Comparison of ENCODE assay signal across 20 cellular contexts in genomic region chr5:42887094-42887493, GRCh38.
A peak's percentile ranks its signal among the peaks of the same experiment; 100 is the strongest.
DNase-seq lines count a peak whose midpoint lies in the region; ATAC-seq, FAIRE-seq and TF ChIP-seq lines count a peak whose summit lies in the region.
"Had no signal": no experiment of that assay in that cellular context is flagged by ENCODE, and none has a peak within 500 bp of the region (broad histone marks: within the 10 kb centered on the region; RNA-seq: fewer than 3 reads in every experiment).

No MANE protein-coding gene starts in this region.

- H3K4me3 ChIP-seq in bronchial epithelial cell (ENCODE audit: low read depth, low read length) (no peak overlapping the region), prostate gland (no peak overlapping the region)
- H3K4me3 ChIP-seq: BLaER1 treated with 17β-estradiol and CSF1 and Interleukin-3, amounts not matched to agents 10 nM and 100 nM; tibial artery had no signal

- WGBS in prostate gland, result 33% methylated on average over 7 of the region's 7 CpGs

- peaks cover 38% of the 10 kb centered on the region for H3K27me3 Mint-ChIP-seq in osteocyte (ENCODE audit: unreplicated experiment)
- H3K27me3 Mint-ChIP-seq: progenitor cell of endocrine pancreas had no signal

- TF ChIP-seq CTCF in bronchial epithelial cell (IDR thresholded peaks at IDR 0.05; ENCODE audit: insufficient read depth, low read length, severe bottlenecking) (no peak), prostate gland (IDR thresholded peaks at IDR 0.05) (peak in 1 of 4 experiments; percentile 7), osteocyte (IDR thresholded peaks at IDR 0.05) (no peak)

- H3K36me3 ChIP-seq in bronchial epithelial cell (ENCODE audit: control insufficient read depth, insufficient read depth, low read length) (no peaks in the 10 kb centered on the region), prostate gland (no peaks in the 10 kb centered on the region)
- H3K36me3 ChIP-seq: BLaER1 treated with 17β-estradiol and CSF1 and Interleukin-3, amounts not matched to agents 10 nM and 100 nM; tibial artery had no signal

- H3K36me3 Mint-ChIP-seq in osteocyte (ENCODE audit: unreplicated experiment), result no peaks in the 10 kb centered on the region
- H3K36me3 Mint-ChIP-seq: activated naive CD4-positive, alpha-beta T cell treated with anti-CD3 and anti-CD28 coated beads, Interleukin-2, amount 50 U/mL, for 72 hours; natural killer cell had no signal

- intact Hi-C loops in prostate gland (cut with DNase I), result no loop called here

- H3K4me3 Mint-ChIP-seq in osteocyte (ENCODE audit: unreplicated experiment), result no peak overlapping the region
- H3K4me3 Mint-ChIP-seq: H9, natural killer cell had no signal

- H3K4me1 Mint-ChIP-seq in osteocyte (ENCODE audit: unreplicated experiment), result no peaks in the 10 kb centered on the region
- H3K4me1 Mint-ChIP-seq: H9, natural killer cell had no signal

- peak; percentile 38 for TF ChIP-seq POLR2A in prostate gland (IDR thresholded peaks at IDR 0.05)

- no peak for ATAC-seq in GM19351 (IDR thresholded peaks at IDR 0.05; ENCODE audit: unreplicated experiment)
- ATAC-seq: activated naive CD4-positive, alpha-beta T cell treated with anti-CD3 and anti-CD28 coated beads, Interleukin-2, amount 50 U/mL, for 72 hours; natural killer cell had no signal

- H3K27ac Mint-ChIP-seq in osteocyte (ENCODE audit: unreplicated experiment), result no peak overlapping the region
- H3K27ac Mint-ChIP-seq: activated naive CD4-positive, alpha-beta T cell treated with anti-CD3 and anti-CD28 coated beads, Interleukin-2, amount 50 U/mL, for 72 hours; H9; natural killer cell; progenitor cell of endocrine pancreas had no signal

- H3K27me3 ChIP-seq in bronchial epithelial cell (ENCODE audit: control insufficient read depth, insufficient read depth, low read length), result peaks cover 2% of the 10 kb centered on the region
- H3K27me3 ChIP-seq in prostate gland (replicated peaks; ENCODE audit: insufficient read depth), result no peaks in the 10 kb centered on the region
- H3K27me3 ChIP-seq: BLaER1 treated with 17β-estradiol and CSF1 and Interleukin-3, amounts not matched to agents 10 nM and 100 nM; tibial artery had no signal

- DNase-seq in NCI-H1417 (lab: John Stamatoyannopoulos, UW) (peak; percentile 10 to 79 (median 37)), NCI-H1417 treated with DMSO at 0.1 percent for 48 hours (lab: John Stamatoyannopoulos, UW) (no peak), NCI-H2029 treated with DMSO at 0.1 percent for 48 hours (lab: John Stamatoyannopoulos, UW) (peak; percentile 48), bronchial epithelial cell (ENCODE audit: low read depth) (peak; percentile 43), prostate gland (ENCODE audit: low spot score) (peak; percentile 72), epidermal melanocyte (ENCODE audit: insufficient read length, low spot score) (no peak), osteocyte (ENCODE audit: extremely low spot score, unreplicated experiment) (no peak)
- DNase-seq: activated CD4-positive, alpha-beta T cell treated with anti-CD3 and anti-CD28 coated beads, Interleukin-2, amount 50 U/mL, for 1 hour; glutamatergic neuron; H9; natural killer cell; NCI-H1436; stimulated activated naive CD4-positive, alpha-beta T cell had no signal

- FAIRE-seq in bronchial epithelial cell (lab: Jason Lieb, UNC), result no peak
- FAIRE-seq: RCC 7860 had no signal

- no peaks in the 10 kb centered on the region for H3K4me1 ChIP-seq in prostate gland (replicated peaks)
- H3K4me1 ChIP-seq: tibial artery had no signal

- peak overlapping the region in 1 of 2 donors; percentile 41 for H3K27ac ChIP-seq in prostate gland
- H3K27ac ChIP-seq: 22Rv1, tibial artery had no signal

- H3K9me3 ChIP-seq in prostate gland, result no peaks in the 10 kb centered on the region
- H3K9me3 ChIP-seq: BLaER1 treated with 17β-estradiol and CSF1 and Interleukin-3, amounts not matched to agents 10 nM and 100 nM; tibial artery had no signal

- no peaks in the 10 kb centered on the region for H3K9me3 Mint-ChIP-seq in osteocyte (ENCODE audit: unreplicated experiment)
- H3K9me3 Mint-ChIP-seq: activated naive CD4-positive, alpha-beta T cell treated with anti-CD3 and anti-CD28 coated beads, Interleukin-2, amount 50 U/mL, for 72 hours; H9; natural killer cell had no signal

Comparison
In these comparisons a context has a peak if more than half of its experiments do, and no peak if none do; other contexts are left out.
1. DNase-seq: peak in NCI-H1417 (3 of 3), NCI-H2029 treated with DMSO at 0.1 percent for 48 hours (single experiment), bronchial epithelial cell (single experiment) and prostate gland (single experiment); none in NCI-H1417 treated with DMSO at 0.1 percent for 48 hours (single experiment), epidermal melanocyte (single experiment) and osteocyte (single experiment).